ENCODE assay signal across 8 cellular contexts in the genomic region with DNA sequence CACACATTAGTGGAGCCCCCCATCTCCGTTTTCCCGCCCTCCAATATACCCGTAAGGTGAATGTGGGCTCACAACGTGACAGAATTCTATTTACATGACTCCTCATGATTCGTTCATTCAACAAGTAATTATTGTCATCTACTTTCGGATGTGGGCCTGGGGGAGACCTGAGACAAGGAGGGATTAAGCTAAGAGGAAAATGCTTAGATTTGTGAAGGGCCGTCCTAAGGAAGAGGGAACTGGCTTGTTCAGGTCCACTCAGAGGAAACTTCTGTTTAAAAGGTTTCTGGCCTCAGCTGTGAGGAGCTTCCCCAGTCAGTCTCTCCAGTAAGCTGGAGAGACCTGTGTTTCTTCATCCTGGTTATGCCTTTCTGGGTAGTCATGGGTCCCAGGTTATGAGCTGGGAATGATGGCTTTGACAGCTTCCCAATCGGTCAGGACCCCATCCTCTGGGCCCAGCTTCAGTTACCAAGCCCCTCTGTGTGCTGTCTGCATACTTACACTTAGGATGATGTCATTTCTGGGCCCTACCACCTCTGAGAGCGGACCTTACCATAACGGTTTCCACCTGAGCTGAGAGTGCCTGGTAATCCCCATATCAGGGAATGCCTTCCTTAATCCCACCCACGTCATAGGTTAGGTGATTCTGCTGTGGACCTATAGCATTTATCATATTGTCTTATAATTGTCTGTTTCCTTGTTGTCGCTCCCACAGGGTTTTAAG. TPM values are rescaled to one million over a fixed set of nuclear protein-coding genes. Genes with fewer than 3 reads are reported as not detected.
DNase-seq lines count a peak whose midpoint lies in the region; ATAC-seq, FAIRE-seq and TF ChIP-seq lines count a peak whose summit lies in the region.

No MANE protein-coding gene starts in this region.

- ATAC-seq in HG03439 (IDR thresholded peaks at IDR 0.05; ENCODE audit: unreplicated experiment) (no peak), GM18502 (IDR thresholded peaks at IDR 0.05; ENCODE audit: poor library complexity, unreplicated experiment) (no peak)

- 77 to 83% methylated on average over 12 of the region's 12 CpGs for WGBS in sigmoid colon, 2 donors

- H3K4me1 Mint-ChIP-seq in endothelial cell (ENCODE audit: unreplicated experiment), result peaks cover 21% of the 10 kb centered on the region

- H3K79me2 ChIP-seq in OCI-LY1 (ENCODE audit: insufficient read depth, low read length), result peaks cover 16% of the 10 kb centered on the region

- no peak for TF ChIP-seq POLR2A in sigmoid colon (IDR thresholded peaks at IDR 0.05)

- H3K27me3 ChIP-seq in OCI-LY1 (ENCODE audit: insufficient read depth, low read length) (no peaks in the 10 kb centered on the region), sigmoid colon (no peaks in the 10 kb centered on the region)

- H3K36me3 Mint-ChIP-seq in endothelial cell (ENCODE audit: low read depth, unreplicated experiment), result no peaks in the 10 kb centered on the region

- TF ChIP-seq EP300 in sigmoid colon (IDR thresholded peaks at IDR 0.05), result no peak

- TF ChIP-seq CTCF in OCI-LY1 (IDR thresholded peaks at IDR 0.05; ENCODE audit: low read length) (no peak), endothelial cell (IDR thresholded peaks at IDR 0.05; ENCODE audit: unreplicated experiment) (no peak), sigmoid colon (IDR thresholded peaks at IDR 0.05) (no peak)

- H3K27me3 Mint-ChIP-seq in endothelial cell (ENCODE audit: unreplicated experiment), result peaks cover 4% of the 10 kb centered on the region

- peak overlapping the region; percentile 93 for H3K4me3 Mint-ChIP-seq in endothelial cell (ENCODE audit: unreplicated experiment)

- no peaks in the 10 kb centered on the region for H3F3A ChIP-seq in OCI-LY1 (ENCODE audit: insufficient read depth, low read length)

- intact Hi-C loops in sigmoid colon (cut with DNase I), result loop anchor here (1.0 kb wide), 1 partner anchor 319 kb away; a partner anchor contains a TSS

- no peak for DNase-seq in GM19239 (ENCODE audit: insufficient read length, low spot score)
- DNase-seq in endothelial cell (ENCODE audit: low spot score), result no peak
- no peak for DNase-seq in sigmoid colon
- no peak for DNase-seq in SHP77 (lab: John Stamatoyannopoulos, UW)
- DNase-seq in activated CD4-positive, alpha-beta T cell treated with anti-CD3 and anti-CD28 coated beads for 1 hour, result no peak

- peak overlapping the region; percentile 71 for H3K4me2 ChIP-seq in OCI-LY1 (ENCODE audit: low read length)

- no peaks in the 10 kb centered on the region for H3K9me3 ChIP-seq in OCI-LY1 (ENCODE audit: low read length)
- H3K9me3 ChIP-seq in sigmoid colon, result no peaks in the 10 kb centered on the region

- peak overlapping the region; percentile 59; the same call in 1 of the 2 replicates for H3K9ac ChIP-seq in OCI-LY1 (ENCODE audit: low read length)

- H2AFZ ChIP-seq in OCI-LY1 (ENCODE audit: low read length), result peak overlapping the region; percentile 92

- H3K27ac ChIP-seq in OCI-LY1 (ENCODE audit: low read depth, low read length, poor library complexity, severe bottlenecking) (no peak overlapping the region), sigmoid colon (peak overlapping the region in 2 of 4 donors; percentile 75)

- peak; percentile 23 for FAIRE-seq in GM19239 (lab: Jason Lieb, UNC)

- H3K36me3 ChIP-seq in OCI-LY1 (ENCODE audit: insufficient read depth, low read length) (peaks cover 3% of the 10 kb centered on the region; the same call in 1 of the 2 replicates), sigmoid colon (no peaks in the 10 kb centered on the region)

- peak overlapping the region; percentile 64 for H3K27ac Mint-ChIP-seq in endothelial cell (ENCODE audit: unreplicated experiment)

- H3K4me1 ChIP-seq in OCI-LY1 (ENCODE audit: insufficient read depth, low read length, severe bottlenecking) (peaks cover 34% of the 10 kb centered on the region), sigmoid colon (peaks cover 0 to 27% (median 23%) of the 10 kb centered on the region in 4 donors)

- no peaks in the 10 kb centered on the region for H3K9me3 Mint-ChIP-seq in endothelial cell (ENCODE audit: unreplicated experiment)

- no peaks in the 10 kb centered on the region for H3K9me2 ChIP-seq in OCI-LY1 (ENCODE audit: low read depth, low read length)

- H3K4me3 ChIP-seq in OCI-LY1 (ENCODE audit: low read depth, low read length, poor library complexity, severe bottlenecking) (peak overlapping the region; percentile 76), sigmoid colon (peak overlapping the region in 3 of 4 donors; percentile 88 to 99 (median 90))

- no peaks in the 10 kb centered on the region for H4K20me1 ChIP-seq in OCI-LY1 (ENCODE audit: insufficient read depth, low read length)

RNA-seq across cellular contexts. Expression of a gene that starts 0.7 kb away (rescaled TPM):
- total RNA-seq in endothelial cell (ENCODE audit: unreplicated experiment) (42.6 TPM), sigmoid colon (10 to 100 TPM; 33.2 to 50.4 (median 39.8) TPM)
- 10 to 100 TPM; 25.6 to 88.3 (median 69.6) TPM for polyA plus RNA-seq in sigmoid colon

RNA-seq across cellular contexts. Expression of a gene that starts 49.3 kb away (rescaled TPM):
- total RNA-seq in endothelial cell (ENCODE audit: unreplicated experiment), result 87.5 TPM
- 100 to 1,000 TPM in 3 of 4 donors, 10 to 100 TPM in 1; 82.8 to 122 (median 114) TPM for total RNA-seq in sigmoid colon
- polyA plus RNA-seq in sigmoid colon, result 10 to 100 TPM; 49.5 to 80.6 (median 56.5) TPM
